In genomic region chr10:31820794-31821369, GRCh38 we compare ENCODE assay signal across 1 cellular context.
TF ChIP-seq lines count a peak whose summit lies in the region.

No MANE protein-coding gene starts in this region.

TF ChIP-seq in WTC11, 78 proteins besides CTCF, POLR2A, EP300 and RAD21 (continued from another document):
- TF ChIP-seq SMAD3 (CRISPR knock-in tag; IDR thresholded peaks at IDR 0.05; ENCODE audit: borderline replicate concordance) (no peak), PREB (CRISPR knock-in tag; IDR thresholded peaks at IDR 0.05; ENCODE audit: borderline replicate concordance) (no peak), NFE2L1 (CRISPR knock-in tag; IDR thresholded peaks at IDR 0.05) (no peak), ETV6 (CRISPR knock-in tag; IDR thresholded peaks at IDR 0.05) (no peak), ZNF138 (CRISPR knock-in tag; conservative IDR thresholded peaks at IDR 0.05) (no peak), AR (CRISPR knock-in tag; IDR thresholded peaks at IDR 0.05) (no peak), OVOL2 (CRISPR knock-in tag; IDR thresholded peaks at IDR 0.05; ENCODE audit: borderline replicate concordance) (no peak), GRHL2 (CRISPR knock-in tag; IDR thresholded peaks at IDR 0.05; ENCODE audit: insufficient replicate concordance, severe bottlenecking) (no peak), ELF4 (CRISPR knock-in tag; IDR thresholded peaks at IDR 0.05; ENCODE audit: low read depth) (no peak), ARID4B (CRISPR knock-in tag; IDR thresholded peaks at IDR 0.05; ENCODE audit: borderline replicate concordance) (no peak)
TF ChIP-seq in WTC11: peak in this region for 0.
